ENCODE assay signal across 1 cellular context in genomic region chr10:21171936-21172773, GRCh38.
TF ChIP-seq lines count a peak whose summit lies in the region.

No MANE protein-coding gene starts in this region.

TF ChIP-seq in SK-N-SH treated with all-trans-retinoic acid at 6 μM for 48 hours, 23 proteins besides CTCF, POLR2A, EP300 and RAD21 (continued from another document):
- TF ChIP-seq, protein P1, sequence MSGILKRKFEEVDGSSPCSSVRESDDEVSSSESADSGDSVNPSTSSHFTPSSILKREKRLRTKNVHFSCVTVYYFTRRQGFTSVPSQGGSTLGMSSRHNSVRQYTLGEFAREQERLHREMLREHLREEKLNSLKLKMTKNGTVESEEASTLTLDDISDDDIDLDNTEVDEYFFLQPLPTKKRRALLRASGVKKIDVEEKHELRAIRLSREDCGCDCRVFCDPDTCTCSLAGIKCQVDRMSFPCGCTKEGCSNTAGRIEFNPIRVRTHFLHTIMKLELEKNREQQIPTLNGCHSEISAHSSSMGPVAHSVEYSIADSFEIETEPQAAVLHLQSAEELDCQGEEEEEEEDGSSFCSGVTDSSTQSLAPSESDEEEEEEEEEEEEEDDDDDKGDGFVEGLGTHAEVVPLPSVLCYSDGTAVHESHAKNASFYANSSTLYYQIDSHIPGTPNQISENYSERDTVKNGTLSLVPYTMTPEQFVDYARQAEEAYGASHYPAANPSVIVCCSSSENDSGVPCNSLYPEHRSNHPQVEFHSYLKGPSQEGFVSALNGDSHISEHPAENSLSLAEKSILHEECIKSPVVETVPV (CRISPR knock-in tag; IDR thresholded peaks at IDR 0.05): no peak
- no peak for TF ChIP-seq ZNF8 (CRISPR knock-in tag; IDR thresholded peaks at IDR 0.05)
- TF ChIP-seq ARNTL (CRISPR knock-in tag; IDR thresholded peaks at IDR 0.05; ENCODE audit: borderline replicate concordance, low read depth): no peak
